7 cellular contexts compared by ENCODE assay signal in the genomic region with DNA sequence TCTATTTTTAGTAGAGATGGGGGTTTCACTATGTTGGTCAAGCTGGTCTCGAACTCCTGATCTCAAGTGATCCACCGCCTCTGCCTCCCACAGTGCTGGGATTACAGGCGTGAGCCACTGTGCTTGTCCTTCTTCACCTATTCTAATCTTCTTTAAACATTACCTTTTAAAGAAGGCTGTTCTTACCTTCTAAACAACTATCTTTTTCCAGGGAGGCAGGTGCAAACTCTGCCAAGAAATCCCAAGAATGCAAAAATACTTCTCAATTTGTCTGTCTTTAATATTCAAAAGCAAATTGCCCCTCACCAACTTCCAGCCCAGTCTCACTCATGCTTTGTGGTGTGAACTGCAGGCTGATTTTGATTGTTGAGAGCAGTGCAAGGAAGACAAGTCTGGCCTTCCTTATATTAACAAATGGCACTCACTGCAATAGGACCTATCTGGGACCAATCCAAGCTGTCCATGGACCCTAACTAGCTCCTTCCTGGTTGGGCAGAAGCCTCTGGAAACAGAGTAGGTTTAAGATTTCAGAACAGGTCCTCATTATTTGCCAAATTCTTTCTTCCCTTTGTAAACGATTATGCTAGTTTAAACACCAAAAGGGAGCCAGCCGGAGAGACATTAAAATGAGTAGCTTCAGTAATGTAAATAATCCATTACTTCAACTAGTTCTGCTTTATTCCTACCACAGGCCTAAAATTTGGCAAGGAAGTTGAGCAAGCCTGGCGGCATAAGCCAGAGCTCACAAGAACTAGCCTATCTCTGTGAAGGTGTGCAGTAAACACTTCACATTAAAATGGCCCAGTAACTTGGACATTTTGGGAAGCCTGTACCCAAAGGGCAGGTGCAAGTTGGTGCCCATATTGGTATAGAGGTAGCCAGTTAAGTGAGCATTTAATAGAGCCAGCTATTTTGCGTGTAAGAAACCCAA. TPM values are rescaled to one million over a fixed set of nuclear protein-coding genes. Genes with fewer than 3 reads are reported as not detected.
DNase-seq lines count a peak whose midpoint lies in the region; ATAC-seq, FAIRE-seq and TF ChIP-seq lines count a peak whose summit lies in the region.

No MANE protein-coding gene starts in this region.

- intact Hi-C loops in breast epithelium (cut with DNase I; ENCODE audit: low total_unique reads): no loop called here
- intact Hi-C loops in vagina (cut with DNase I): no loop called here

- H3K27ac ChIP-seq in breast epithelium (peak overlapping the region; percentile 98 to 99), vagina (peak overlapping the region; percentile 88)

- TF ChIP-seq CTCF in breast epithelium (IDR thresholded peaks at IDR 0.05): no peak
- no peak for TF ChIP-seq CTCF in vagina (IDR thresholded peaks at IDR 0.05)

- H3K4me3 ChIP-seq in breast epithelium: peak overlapping the region; percentile 95 to 96 (median 95)
- H3K4me3 ChIP-seq in vagina: peak overlapping the region; percentile 79 to 86

- ATAC-seq in GM19452 (IDR thresholded peaks at IDR 0.05; ENCODE audit: unreplicated experiment) (no peak), HG02938 (IDR thresholded peaks at IDR 0.05; ENCODE audit: unreplicated experiment) (no peak)

- FAIRE-seq in GM19239 (lab: Jason Lieb, UNC): peak; percentile 49

- peaks cover 4 to 12% of the 10 kb centered on the region in 2 donors for H3K4me1 ChIP-seq in breast epithelium
- H3K4me1 ChIP-seq in vagina: peaks cover 31% of the 10 kb centered on the region

- no peaks in the 10 kb centered on the region for H3K27me3 ChIP-seq in breast epithelium
- no peaks in the 10 kb centered on the region for H3K27me3 ChIP-seq in vagina

- no peaks in the 10 kb centered on the region for H3K36me3 ChIP-seq in breast epithelium
- no peaks in the 10 kb centered on the region for H3K36me3 ChIP-seq in vagina

- TF ChIP-seq POLR2A in breast epithelium (IDR thresholded peaks at IDR 0.05) (no peak), vagina (IDR thresholded peaks at IDR 0.05) (no peak)

- no peak for DNase-seq in GM19239 (ENCODE audit: insufficient read length, low spot score)
- DNase-seq in NOMO-1 treated with DMSO at 0.1 percent for 48 hours (lab: John Stamatoyannopoulos, UW; ENCODE audit: unreplicated experiment): peak; percentile 86
- no peak for DNase-seq in breast epithelium (ENCODE audit: low spot score in 2 of 2)
- DNase-seq in lung microvascular endothelial cell (ENCODE audit: low read depth in 2 of 2): peak; percentile 3 to 34
- DNase-seq in vagina (ENCODE audit: extremely low spot score in 2 of 2): no peak

- H3K9me3 ChIP-seq in breast epithelium (no peaks in the 10 kb centered on the region), vagina (no peaks in the 10 kb centered on the region)

RNA-seq across cellular contexts. Expression of gene SCAND1, which starts 1.6 kb away (rescaled TPM):
- total RNA-seq in breast epithelium (100 to 1,000 TPM in 1 of 3 donors, 10 to 100 TPM in 2; 87.5 to 103 (median 89.6) TPM), lung microvascular endothelial cell (79.8 and 88.7 TPM in 2 replicates), vagina (102 TPM)

RNA-seq across cellular contexts. Expression of gene CNBD2, which starts 15.6 kb away (rescaled TPM):
- total RNA-seq in breast epithelium (1 to 10 TPM; 2.2 to 6.7 (median 2.3) TPM), lung microvascular endothelial cell (3.3 and 5.6 TPM in 2 replicates), vagina (2.7 TPM)

Comparison
In these comparisons a context has a peak if more than half of its experiments do, and no peak if none do; other contexts are left out.
1. DNase-seq: peak in NOMO-1 treated with DMSO at 0.1 percent for 48 hours (single experiment) and lung microvascular endothelial cell (2 of 2); none in GM19239 (single experiment), breast epithelium (0 of 2) and vagina (0 of 2).